Comparison of ENCODE assay signal across 13 cellular contexts in the genomic region with DNA sequence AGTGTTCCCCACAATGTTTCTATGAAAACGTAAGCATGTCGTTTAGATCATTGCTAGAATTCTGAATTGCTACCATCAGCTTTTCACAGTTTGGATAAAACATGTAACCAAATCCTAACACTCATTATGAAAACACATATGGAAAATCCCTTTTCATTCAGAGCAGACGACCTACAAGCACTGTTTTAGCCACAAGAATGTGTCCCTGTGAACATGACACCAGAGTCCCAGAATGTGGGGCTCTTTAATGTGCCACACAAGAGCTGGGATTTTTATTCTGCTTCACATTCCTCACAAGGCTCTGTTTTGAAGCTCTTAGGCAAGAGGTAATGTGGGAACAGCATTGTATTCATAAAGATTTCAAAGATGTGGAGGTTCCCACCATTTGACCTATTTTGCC.
DNase-seq lines count a peak whose midpoint lies in the region; ATAC-seq and TF ChIP-seq lines count a peak whose summit lies in the region.
"Had no signal": no experiment of that assay in that cellular context is flagged by ENCODE, and none has a peak within 500 bp of the region (broad histone marks: within the 10 kb centered on the region; RNA-seq: fewer than 3 reads in every experiment).

No MANE protein-coding gene starts in this region.

- CTCF ChIA-PET in CD8-positive, alpha-beta T cell (lab: Charles Lee) = interaction anchor here (0.7 kb wide), 1 partner anchor 16 kb away, joined by 3 read pairs; no protein-coding TSS in a partner anchor

- no peaks in the 10 kb centered on the region for H3K27me3 ChIP-seq in adipocyte (replicated peaks; ENCODE audit: control insufficient read depth, insufficient read depth, low read length)
- H3K27me3 ChIP-seq in CD8-positive, alpha-beta T cell (ENCODE audit: insufficient read depth, low read length) = no peaks in the 10 kb centered on the region

- no peaks in the 10 kb centered on the region for H3K9me3 ChIP-seq in adipocyte (ENCODE audit: control insufficient read depth, low read length)
- H3K9me3 ChIP-seq in CD8-positive, alpha-beta T cell (ENCODE audit: low read length) = no peaks in the 10 kb centered on the region
- H3K9me3 ChIP-seq: psoas muscle had no signal

- H3K4me3 Mint-ChIP-seq in nephron progenitor cell = no peak overlapping the region
- H3K4me3 Mint-ChIP-seq in CD8-positive, alpha-beta T cell = no peak overlapping the region
- H3K4me3 Mint-ChIP-seq: brain had no signal

- no peaks in the 10 kb centered on the region for H3K36me3 ChIP-seq in adipocyte (ENCODE audit: control insufficient read depth, insufficient read depth, low read length, severe bottlenecking)
- no peaks in the 10 kb centered on the region for H3K36me3 ChIP-seq in CD8-positive, alpha-beta T cell (ENCODE audit: insufficient read depth, low read length)

- DNase-seq in GM10266 (ENCODE audit: extremely low spot score) (peak; percentile 19), adipocyte (ENCODE audit: low read depth) (peak; percentile 72), nephron progenitor cell (no peak), NCI-H2227 (lab: John Stamatoyannopoulos, UW; ENCODE audit: unreplicated experiment) (no peak), LoVo (ENCODE audit: low spot score) (no peak), NOMO-1 (lab: John Stamatoyannopoulos, UW; ENCODE audit: unreplicated experiment in 2 of 2) (no peak)
- DNase-seq in CD8-positive, alpha-beta T cell = no peak
- DNase-seq: activated CD8-positive, alpha-beta memory T cell treated with anti-CD3 and anti-CD28 coated beads, Interleukin-2, amount 50 U/mL, for 4 hours; NCI-H345; psoas muscle had no signal

- no peak overlapping the region for H3K27ac ChIP-seq in CD8-positive, alpha-beta T cell (ENCODE audit: low read depth, low read length)
- H3K27ac ChIP-seq: psoas muscle, RWPE1 had no signal

- H3K4me1 ChIP-seq in adipocyte (ENCODE audit: control insufficient read depth, insufficient read depth, low read length) = peaks cover 34% of the 10 kb centered on the region
- H3K4me1 ChIP-seq in CD8-positive, alpha-beta T cell (ENCODE audit: insufficient read depth, low read length) = no peaks in the 10 kb centered on the region

- no peak for TF ChIP-seq CTCF in GM10266 (IDR thresholded peaks at IDR 0.05; ENCODE audit: control insufficient read depth, insufficient read depth, low read depth, missing control alignments)
- no peak for TF ChIP-seq CTCF in nephron progenitor cell (IDR thresholded peaks at IDR 0.05)
- no peak for TF ChIP-seq CTCF in CD8-positive, alpha-beta T cell (IDR thresholded peaks at IDR 0.05)

- H3K27me3 Mint-ChIP-seq in nephron progenitor cell (ENCODE audit: low read depth, poor library complexity) = peaks cover 10% of the 10 kb centered on the region
- peaks cover 7% of the 10 kb centered on the region for H3K27me3 Mint-ChIP-seq in CD8-positive, alpha-beta T cell (ENCODE audit: low read depth)
- H3K27me3 Mint-ChIP-seq: brain had no signal

- peaks cover 36% of the 10 kb centered on the region for H3K4me1 Mint-ChIP-seq in nephron progenitor cell
- no peaks in the 10 kb centered on the region for H3K4me1 Mint-ChIP-seq in CD8-positive, alpha-beta T cell (ENCODE audit: low read depth)

- intact Hi-C loops in CD8-positive, alpha-beta T cell (cut with DNase I, micrococcal nuclease) = no loop called here

- peaks cover 11% of the 10 kb centered on the region for H3K9me3 Mint-ChIP-seq in nephron progenitor cell
- no peaks in the 10 kb centered on the region for H3K9me3 Mint-ChIP-seq in CD8-positive, alpha-beta T cell

- H3K27ac Mint-ChIP-seq in nephron progenitor cell = peak overlapping the region; percentile 40
- H3K27ac Mint-ChIP-seq in CD8-positive, alpha-beta T cell = no peak overlapping the region

- no peak overlapping the region for H3K4me3 ChIP-seq in adipocyte (ENCODE audit: low read length)
- H3K4me3 ChIP-seq in CD8-positive, alpha-beta T cell (ENCODE audit: low read depth, low read length) = no peak overlapping the region
- H3K4me3 ChIP-seq: psoas muscle had no signal

- H3K36me3 Mint-ChIP-seq in nephron progenitor cell (ENCODE audit: low read depth) = peaks cover 4% of the 10 kb centered on the region
- H3K36me3 Mint-ChIP-seq in CD8-positive, alpha-beta T cell = no peaks in the 10 kb centered on the region
- H3K36me3 Mint-ChIP-seq: brain had no signal

- H3K9ac ChIP-seq in adipocyte (ENCODE audit: low read length) = peak overlapping the region; percentile 74

- ATAC-seq in HG02798 (IDR thresholded peaks at IDR 0.05; ENCODE audit: poor library complexity, unreplicated experiment) = peak; percentile 50
- ATAC-seq in CD8-positive, alpha-beta T cell = no peak
- ATAC-seq: psoas muscle had no signal

- POLR2A ChIA-PET in CD8-positive, alpha-beta T cell (lab: Charles Lee) = no interaction called here

Comparison
In these comparisons a context has a peak if more than half of its experiments do, and no peak if none do; other contexts are left out.
1. DNase-seq: peak in GM10266 (single experiment) and adipocyte (single experiment); none in nephron progenitor cell (single experiment), CD8-positive, alpha-beta T cell (0 of 7), NCI-H2227 (single experiment), LoVo (single experiment) and NOMO-1 (0 of 2).